In the genomic region with DNA sequence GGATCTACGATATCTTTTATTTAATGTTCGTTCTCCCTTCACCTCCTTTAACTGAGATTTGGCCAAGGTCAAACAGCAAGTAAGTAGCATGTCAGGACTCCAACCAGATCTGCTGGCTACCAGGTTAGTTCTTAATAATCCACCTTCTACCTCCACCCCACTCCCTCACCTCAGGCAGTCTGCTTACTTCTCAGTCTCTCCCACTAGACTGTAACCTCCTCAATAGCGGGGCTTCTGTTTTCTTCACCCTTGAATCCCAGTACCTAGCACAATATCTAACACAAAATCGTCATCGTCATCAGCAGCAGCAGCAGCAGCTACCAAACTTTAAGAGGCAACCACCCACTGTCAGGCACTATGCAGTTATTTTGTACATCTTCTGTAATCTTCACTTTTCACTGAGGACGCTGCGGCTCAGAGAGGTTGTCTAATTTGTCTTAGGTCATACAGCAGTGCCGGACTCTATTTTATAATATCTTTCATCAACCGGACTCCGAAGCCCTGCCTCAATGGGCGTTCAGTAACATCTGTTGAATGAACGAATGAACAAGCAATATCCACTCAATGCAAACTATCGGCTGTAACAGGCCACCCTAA, we compare ENCODE assay signal across 1 cellular context.
TF ChIP-seq lines count a peak whose summit lies in the region.

No MANE protein-coding gene starts in this region.

TF ChIP-seq in HEK293, 187 proteins besides CTCF, POLR2A, EP300 and RAD21 (continued from another document):
- no peak for TF ChIP-seq MZF1 (tag by site-specific recombination; IDR thresholded peaks at IDR 0.05; ENCODE audit: borderline replicate concordance)
- peak; percentile 53; the same call in 1 of the 2 replicates for TF ChIP-seq ZNF664 (tag by site-specific recombination; IDR thresholded peaks at IDR 0.05)
- no peak for TF ChIP-seq FEZF1 (tag by site-specific recombination; IDR thresholded peaks at IDR 0.05)
- TF ChIP-seq ZNF747 (tag by site-specific recombination; IDR thresholded peaks at IDR 0.05), result no peak
- TF ChIP-seq ZNF423 (tag by site-specific recombination; IDR thresholded peaks at IDR 0.05), result no peak
- TF ChIP-seq ZNF548 (tag by site-specific recombination; IDR thresholded peaks at IDR 0.05), result no peak
- TF ChIP-seq, protein P1, sequence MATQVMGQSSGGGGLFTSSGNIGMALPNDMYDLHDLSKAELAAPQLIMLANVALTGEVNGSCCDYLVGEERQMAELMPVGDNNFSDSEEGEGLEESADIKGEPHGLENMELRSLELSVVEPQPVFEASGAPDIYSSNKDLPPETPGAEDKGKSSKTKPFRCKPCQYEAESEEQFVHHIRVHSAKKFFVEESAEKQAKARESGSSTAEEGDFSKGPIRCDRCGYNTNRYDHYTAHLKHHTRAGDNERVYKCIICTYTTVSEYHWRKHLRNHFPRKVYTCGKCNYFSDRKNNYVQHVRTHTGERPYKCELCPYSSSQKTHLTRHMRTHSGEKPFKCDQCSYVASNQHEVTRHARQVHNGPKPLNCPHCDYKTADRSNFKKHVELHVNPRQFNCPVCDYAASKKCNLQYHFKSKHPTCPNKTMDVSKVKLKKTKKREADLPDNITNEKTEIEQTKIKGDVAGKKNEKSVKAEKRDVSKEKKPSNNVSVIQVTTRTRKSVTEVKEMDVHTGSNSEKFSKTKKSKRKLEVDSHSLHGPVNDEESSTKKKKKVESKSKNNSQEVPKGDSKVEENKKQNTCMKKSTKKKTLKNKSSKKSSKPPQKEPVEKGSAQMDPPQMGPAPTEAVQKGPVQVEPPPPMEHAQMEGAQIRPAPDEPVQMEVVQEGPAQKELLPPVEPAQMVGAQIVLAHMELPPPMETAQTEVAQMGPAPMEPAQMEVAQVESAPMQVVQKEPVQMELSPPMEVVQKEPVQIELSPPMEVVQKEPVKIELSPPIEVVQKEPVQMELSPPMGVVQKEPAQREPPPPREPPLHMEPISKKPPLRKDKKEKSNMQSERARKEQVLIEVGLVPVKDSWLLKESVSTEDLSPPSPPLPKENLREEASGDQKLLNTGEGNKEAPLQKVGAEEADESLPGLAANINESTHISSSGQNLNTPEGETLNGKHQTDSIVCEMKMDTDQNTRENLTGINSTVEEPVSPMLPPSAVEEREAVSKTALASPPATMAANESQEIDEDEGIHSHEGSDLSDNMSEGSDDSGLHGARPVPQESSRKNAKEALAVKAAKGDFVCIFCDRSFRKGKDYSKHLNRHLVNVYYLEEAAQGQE (tag by site-specific recombination; IDR thresholded peaks at IDR 0.05), result no peak
- TF ChIP-seq ZNF335 (tag by site-specific recombination; conservative IDR thresholded peaks at IDR 0.05), result peak; percentile 94
- TF ChIP-seq WT1 (tag by site-specific recombination; IDR thresholded peaks at IDR 0.05), result no peak
- TF ChIP-seq, protein P2, sequence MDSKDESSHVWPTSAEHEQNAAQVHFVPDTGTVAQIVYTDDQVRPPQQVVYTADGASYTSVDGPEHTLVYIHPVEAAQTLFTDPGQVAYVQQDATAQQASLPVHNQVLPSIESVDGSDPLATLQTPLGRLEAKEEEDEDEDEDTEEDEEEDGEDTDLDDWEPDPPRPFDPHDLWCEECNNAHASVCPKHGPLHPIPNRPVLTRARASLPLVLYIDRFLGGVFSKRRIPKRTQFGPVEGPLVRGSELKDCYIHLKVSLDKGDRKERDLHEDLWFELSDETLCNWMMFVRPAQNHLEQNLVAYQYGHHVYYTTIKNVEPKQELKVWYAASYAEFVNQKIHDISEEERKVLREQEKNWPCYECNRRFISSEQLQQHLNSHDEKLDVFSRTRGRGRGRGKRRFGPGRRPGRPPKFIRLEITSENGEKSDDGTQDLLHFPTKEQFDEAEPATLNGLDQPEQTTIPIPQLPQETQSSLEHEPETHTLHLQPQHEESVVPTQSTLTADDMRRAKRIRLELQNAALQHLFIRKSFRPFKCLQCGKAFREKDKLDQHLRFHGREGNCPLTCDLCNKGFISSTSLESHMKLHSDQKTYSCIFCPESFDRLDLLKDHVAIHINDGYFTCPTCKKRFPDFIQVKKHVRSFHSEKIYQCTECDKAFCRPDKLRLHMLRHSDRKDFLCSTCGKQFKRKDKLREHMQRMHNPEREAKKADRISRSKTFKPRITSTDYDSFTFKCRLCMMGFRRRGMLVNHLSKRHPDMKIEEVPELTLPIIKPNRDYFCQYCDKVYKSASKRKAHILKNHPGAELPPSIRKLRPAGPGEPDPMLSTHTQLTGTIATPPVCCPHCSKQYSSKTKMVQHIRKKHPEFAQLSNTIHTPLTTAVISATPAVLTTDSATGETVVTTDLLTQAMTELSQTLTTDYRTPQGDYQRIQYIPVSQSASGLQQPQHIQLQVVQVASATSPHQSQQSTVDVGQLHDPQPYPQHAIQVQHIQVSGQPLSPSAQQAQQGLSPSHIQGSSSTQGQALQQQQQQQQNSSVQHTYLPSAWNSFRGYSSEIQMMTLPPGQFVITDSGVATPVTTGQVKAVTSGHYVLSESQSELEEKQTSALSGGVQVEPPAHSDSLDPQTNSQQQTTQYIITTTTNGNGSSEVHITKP (tag by site-specific recombination; IDR thresholded peaks at IDR 0.05), result no peak
- TF ChIP-seq ZNF223 (tag by site-specific recombination; IDR thresholded peaks at IDR 0.05), result no peak
- TF ChIP-seq ZNF623 (tag by site-specific recombination; IDR thresholded peaks at IDR 0.05), result no peak
- TF ChIP-seq ZNF600 (tag by site-specific recombination; IDR thresholded peaks at IDR 0.05), result no peak
